Comparison of ENCODE assay signal across 20 cellular contexts in genomic region chr2:238265605-238266004, GRCh38.
"Had no signal": no experiment of that assay in that cellular context is flagged by ENCODE, and none has a peak within 500 bp of the region (broad histone marks: within the 10 kb centered on the region; RNA-seq: fewer than 3 reads in every experiment).

No MANE protein-coding gene starts in this region.

- H3K4me1 ChIP-seq: SJSA1 had no signal

- ATAC-seq: K562, Panc1, PC-3 had no signal

- H3K27me3 ChIP-seq: SJSA1 had no signal

- H3K9me3 ChIP-seq: SJSA1 had no signal

- H3K27ac ChIP-seq: SJSA1, SK-N-MC had no signal

- H3K4me3 ChIP-seq: K562, SJSA1, SK-N-MC had no signal

- DNase-seq: NCI-H1092 treated with DMSO at 0.1 percent for 48 hours; NCI-H1436; NCI-H187; NCI-H2029; NCI-H2081 treated with DMSO at 0.1 percent for 48 hours; NCI-H2171; NCI-H226; NCI-H446; NCI-H510A; NCI-H524 treated with DMSO at 0.1 percent for 48 hours; NCI-H69; NCI-H774; NK-92 treated with Interleukin-12 subunit alpha and Interleukin-12 subunit beta, amount 100 ng/mL, for 24 hours; PC-3; Right ventricle myocardium superior; SIG-M5 had no signal
